ENCODE assay signal across 10 cellular contexts in the genomic region with DNA sequence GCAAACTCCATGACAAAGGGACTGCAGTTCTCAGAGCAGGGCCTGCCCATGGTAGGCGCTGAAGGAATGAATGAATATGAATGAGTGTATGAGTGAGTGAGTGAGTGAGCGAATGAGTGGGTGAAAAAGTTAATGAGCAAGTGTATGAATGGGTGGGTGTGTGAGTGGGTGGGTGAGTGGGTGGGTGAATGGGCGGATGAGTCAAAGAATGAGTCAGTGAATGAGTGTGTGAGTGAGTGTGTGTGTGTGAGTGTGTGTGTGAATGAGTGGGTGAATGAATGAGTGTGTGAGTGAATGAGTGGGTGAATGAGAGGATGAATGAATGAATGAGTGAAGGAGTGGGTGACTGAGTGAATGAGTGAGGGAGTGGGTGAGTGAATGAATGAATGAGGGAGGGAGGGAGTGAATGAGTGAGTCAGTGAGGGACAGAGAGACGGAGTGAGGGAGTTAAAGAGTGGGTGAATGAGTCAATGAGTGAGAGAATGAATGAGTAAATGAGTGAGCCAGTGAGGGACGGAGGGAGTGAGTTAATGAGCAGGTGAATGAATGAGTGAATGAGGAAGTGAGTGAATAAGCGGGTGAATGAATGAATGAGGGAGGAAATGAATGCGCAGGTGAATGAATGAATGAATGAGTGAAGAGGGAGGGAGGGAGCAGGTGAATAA. TPM values are rescaled to one million over a fixed set of nuclear protein-coding genes. Genes with fewer than 3 reads are reported as not detected.
A peak's percentile ranks its signal among the peaks of the same experiment; 100 is the strongest.
DNase-seq lines count a peak whose midpoint lies in the region; ATAC-seq, FAIRE-seq and TF ChIP-seq lines count a peak whose summit lies in the region.
"Had no signal": no experiment of that assay in that cellular context is flagged by ENCODE, and none has a peak within 500 bp of the region (broad histone marks: within the 10 kb centered on the region; RNA-seq: fewer than 3 reads in every experiment).

No MANE protein-coding gene starts in this region.

- in situ Hi-C loops in HepG2 (cut with HindIII; ENCODE audit: extremely low pct_ligation_motif_present, low pct_unique_long_range_greater_than_20kb) = loop anchor here (5.0 kb wide), 1 partner anchor 553 kb away; no protein-coding TSS in a partner anchor

- H3K4me3 ChIP-seq in HepG2 (replicated peaks in 1 of 3; ENCODE audit: insufficient read depth in 1 of 3, low read depth in 2 of 3, low read length in 3 of 3) (peak overlapping the region in 1 of 3 experiments; percentile 56; a peak in 1 of 6 replicates), right lobe of liver (no peak overlapping the region), iPS-18a (ENCODE audit: low read length) (peak overlapping the region; percentile 44), suprapubic skin (peak overlapping the region; percentile 3)

- intact Hi-C loops in HepG2 (cut with micrococcal nuclease; ENCODE audit: unreplicated experiment) (no loop called here), right lobe of liver (cut with DNase I) (loop anchor here (5.0 kb wide), 2 partner anchors 553 to 558 kb away; no protein-coding TSS in a partner anchor)

- no peak for TF ChIP-seq CTCF in HepG2 (CRISPR knock-in tag; IDR thresholded peaks at IDR 0.05)
- no peak for TF ChIP-seq CTCF in right lobe of liver (IDR thresholded peaks at IDR 0.05)
- TF ChIP-seq CTCF in suprapubic skin (IDR thresholded peaks at IDR 0.05) = no peak

- H3K27me3 ChIP-seq in HepG2 (ENCODE audit: control insufficient read depth in 1 of 2, insufficient read depth in 2 of 2, low read length in 2 of 2) = peaks cover 8 to 44% of the 10 kb centered on the region in 2 experiments; a peak in 4 of 5 replicates
- no peaks in the 10 kb centered on the region for H3K27me3 ChIP-seq in right lobe of liver
- peaks cover 16% of the 10 kb centered on the region for H3K27me3 ChIP-seq in iPS-18a (ENCODE audit: control insufficient read depth, insufficient read depth, low read length)
- peaks cover 11% of the 10 kb centered on the region for H3K27me3 ChIP-seq in suprapubic skin

- no peak for TF ChIP-seq EP300 in HepG2 (IDR thresholded peaks at IDR 0.05; ENCODE audit: low read depth in 2 of 2, low read length in 2 of 2)
- TF ChIP-seq EP300 in HepG2 (CRISPR knock-in tag; IDR thresholded peaks at IDR 0.05; ENCODE audit: borderline replicate concordance) = no peak
- no peak for TF ChIP-seq EP300 in suprapubic skin (IDR thresholded peaks at IDR 0.05)

- ATAC-seq in HepG2 (no peak), right lobe of liver (no peak), GM18868 (IDR thresholded peaks at IDR 0.05; ENCODE audit: unreplicated experiment) (no peak), GM19035 (IDR thresholded peaks at IDR 0.05; ENCODE audit: unreplicated experiment) (no peak)
- ATAC-seq in activated T-cell treated with anti-CD3 and anti-CD28 coated beads, Interleukin-2, amount 50 U/mL, for 4 hours = peak; percentile 84 to 86

- 26% methylated on average over 7 of the region's 7 CpGs for WGBS in HepG2 (ENCODE audit: low lambda C conversion rate)
- WGBS in right lobe of liver (ENCODE audit: insufficient coverage, low coverage, low lambda C conversion rate, missing lambda C conversion rate) = 57% methylated on average over 7 of the region's 7 CpGs
- WGBS in suprapubic skin = 42% methylated on average over 7 of the region's 7 CpGs

- H3K9me3 Mint-ChIP-seq in activated T-cell treated with anti-CD3 and anti-CD28 coated beads, Interleukin-2, amount 50 U/mL, for 4 hours = peaks cover 4% of the 10 kb centered on the region

- H3K4me1 Mint-ChIP-seq in activated T-cell treated with anti-CD3 and anti-CD28 coated beads, Interleukin-2, amount 50 U/mL, for 4 hours (ENCODE audit: low read depth) = peaks cover 11% of the 10 kb centered on the region

- H3K27ac ChIP-seq in HepG2 (ENCODE audit: extremely low read length, insufficient read depth, low read length) (no peak overlapping the region), right lobe of liver (no peak overlapping the region), iPS-18a (ENCODE audit: low read length) (no peak overlapping the region), suprapubic skin (no peak overlapping the region)
- H3K27ac ChIP-seq: VCaP had no signal

- no peak for TF ChIP-seq POLR2A in HepG2 (IDR thresholded peaks at IDR 0.05; ENCODE audit: insufficient read depth in 1 of 2, low read depth in 2 of 2, low read length in 2 of 2)
- no peak for TF ChIP-seq POLR2A in right lobe of liver (IDR thresholded peaks at IDR 0.05)
- TF ChIP-seq POLR2A in suprapubic skin (IDR thresholded peaks at IDR 0.05) = no peak

- CTCF ChIA-PET in HepG2 (lab: Yijun Ruan, JAX; ENCODE audit: low intra/inter-chr PET ratio, low total read pairs) = interaction anchor here (1.4 to 2.0 kb wide), 2 partner anchors 114 to 405 kb away, joined by 8 to 13 read pairs; no protein-coding TSS in a partner anchor

- POLR2A ChIA-PET in HepG2 (lab: Yijun Ruan, JAX) = no interaction called here

- H3K9ac ChIP-seq in HepG2 (ENCODE audit: insufficient read depth, low read depth, low read length) (no peak overlapping the region), iPS-18a (ENCODE audit: low read length) (no peak overlapping the region)

- TF ChIP-seq RAD21 in HepG2 (CRISPR knock-in tag; IDR thresholded peaks at IDR 0.05) = no peak

- no peak for DNase-seq in HepG2 (ENCODE audit: low spot score)
- no peak for DNase-seq in right lobe of liver
- peak; percentile 54 for DNase-seq in activated T-cell treated with anti-CD3 and anti-CD28 coated beads, Interleukin-2, amount 50 U/mL, for 4 hours
- no peak for DNase-seq in suprapubic skin (ENCODE audit: low spot score in 2 of 2)
- DNase-seq in NCI-H2107 (lab: John Stamatoyannopoulos, UW) = no peak

- no peak overlapping the region for H2AFZ ChIP-seq in HepG2 (ENCODE audit: low read length)

- no peaks in the 10 kb centered on the region for H4K20me1 ChIP-seq in HepG2 (ENCODE audit: insufficient read depth, low read length)

- no peaks in the 10 kb centered on the region for H3K9me3 ChIP-seq in HepG2 (ENCODE audit: low read length)
- H3K9me3 ChIP-seq in right lobe of liver = no peaks in the 10 kb centered on the region
- no peaks in the 10 kb centered on the region for H3K9me3 ChIP-seq in iPS-18a (ENCODE audit: control insufficient read depth, low read depth, low read length)
- no peaks in the 10 kb centered on the region for H3K9me3 ChIP-seq in suprapubic skin

- no TSS peak for BruUV-seq in HepG2 (replicated peaks; lab: Mats Ljungman, UMichigan)

- peak overlapping the region; percentile 17 for H3K4me3 Mint-ChIP-seq in activated T-cell treated with anti-CD3 and anti-CD28 coated beads, Interleukin-2, amount 50 U/mL, for 4 hours

- H3K36me3 Mint-ChIP-seq in activated T-cell treated with anti-CD3 and anti-CD28 coated beads, Interleukin-2, amount 50 U/mL, for 4 hours (ENCODE audit: insufficient read depth) = no peaks in the 10 kb centered on the region

- H3K36me3 ChIP-seq in HepG2 (replicated peaks in 1 of 2; ENCODE audit: control insufficient read depth in 1 of 2, insufficient read depth in 2 of 2, low read length in 2 of 2) (no peaks in the 10 kb centered on the region), right lobe of liver (no peaks in the 10 kb centered on the region), iPS-18a (ENCODE audit: control insufficient read depth, low read depth, low read length) (no peaks in the 10 kb centered on the region), suprapubic skin (no peaks in the 10 kb centered on the region)

- no peak for FAIRE-seq in HepG2 (lab: Jason Lieb, UNC)
- FAIRE-seq: D721Med had no signal

- H3K4me1 ChIP-seq in HepG2 (ENCODE audit: insufficient read depth, low read length) (peaks cover 18% of the 10 kb centered on the region), right lobe of liver (no peaks in the 10 kb centered on the region), iPS-18a (ENCODE audit: control insufficient read depth, low read depth, low read length) (no peaks in the 10 kb centered on the region), suprapubic skin (peaks cover 11% of the 10 kb centered on the region)

- peaks cover 7% of the 10 kb centered on the region for H3K27me3 Mint-ChIP-seq in activated T-cell treated with anti-CD3 and anti-CD28 coated beads, Interleukin-2, amount 50 U/mL, for 4 hours (ENCODE audit: low read depth)

- H3K79me2 ChIP-seq in HepG2 (ENCODE audit: insufficient read depth, low read length) = no peaks in the 10 kb centered on the region

- H3K4me2 ChIP-seq in HepG2 (ENCODE audit: low read depth, low read length) = no peak overlapping the region

RNA-seq across cellular contexts. Expression of a gene that starts 11.1 kb away (rescaled TPM):
- total RNA-seq in HepG2 (2016; rRNA removed; fragmentation: Illumina TruSeq; extraction: Trizol) (24.2 and 24.6 TPM in 2 replicates), right lobe of liver (10 to 100 TPM; 13.4 to 27.8 (median 15.6) TPM), suprapubic skin (10 to 100 TPM; 17.5 to 35.6 (median 23.1) TPM)
- 5.9 and 6.6 TPM in 2 replicates for total RNA-seq in HepG2 (2016; cell fraction: cytosol; rRNA removed; fragmentation: Illumina TruSeq; extraction: Trizol; ENCODE audit: low read depth)
- total RNA-seq in HepG2 (2016; cell fraction: insoluble cytoplasmic fraction; rRNA removed; fragmentation: Illumina TruSeq; extraction: Trizol) = 24.5 and 25.5 TPM in 2 replicates
- 14.7 and 15.5 TPM in 2 replicates for total RNA-seq in HepG2 (2016; cell fraction: membrane; rRNA removed; fragmentation: Illumina TruSeq; extraction: Trizol)
- 12.8 and 13.9 TPM in 2 replicates for total RNA-seq in HepG2 (2016; cell fraction: nucleus; rRNA removed; fragmentation: Illumina TruSeq; extraction: Trizol)
- 11.1 and 17.7 TPM in 2 replicates for polyA plus RNA-seq in HepG2 (2011; rRNA removed)
- polyA plus RNA-seq in HepG2 (2011; cell fraction: cytosol; rRNA removed) = 14.2 and 21.6 TPM in 2 replicates
- polyA plus RNA-seq in HepG2 (2011; cell fraction: nucleus; rRNA removed) = 31.7 and 32.3 TPM in 2 replicates
- 10.1 and 14.6 TPM in 2 replicates for polyA plus RNA-seq in HepG2 (2012)
- 8.4 and 9.7 TPM in 2 replicates for polyA plus RNA-seq in HepG2 (2016; cell fraction: cytosol; fragmentation: Illumina TruSeq; extraction: Trizol; ENCODE audit: low read depth)
- 42.4 and 45.1 TPM in 2 replicates for polyA plus RNA-seq in HepG2 (2016; cell fraction: insoluble cytoplasmic fraction; fragmentation: Illumina TruSeq; extraction: Trizol; ENCODE audit: low read depth)
- 14.8 and 17.6 TPM in 2 replicates for polyA plus RNA-seq in HepG2 (2016; cell fraction: membrane; fragmentation: Illumina TruSeq; extraction: Trizol; ENCODE audit: low read depth)
- 34.7 and 37.8 TPM in 2 replicates for polyA plus RNA-seq in HepG2 (2016; cell fraction: nucleus; fragmentation: Illumina TruSeq; extraction: Trizol; ENCODE audit: insufficient read depth, low read depth)
- polyA minus RNA-seq in HepG2 (2011; rRNA and poly(A)+ RNA removed; ENCODE audit: low replicate concordance) = 6.7 and 18.8 TPM in 2 replicates
- 8.2 and 11.1 TPM in 2 replicates for polyA minus RNA-seq in HepG2 (2011; cell fraction: cytosol; rRNA and poly(A)+ RNA removed)
- 20.0 and 22.4 TPM in 2 replicates for polyA minus RNA-seq in HepG2 (2011; cell fraction: nucleus; rRNA and poly(A)+ RNA removed)
- 10 to 100 TPM; 35.7 to 42.4 (median 42.1) TPM for total RNA-seq in activated T-cell treated with anti-CD3 and anti-CD28 coated beads, Interleukin-2, amount 50 U/mL, for 4 hours

RNA-seq across cellular contexts. Expression of a gene that starts 54.4 kb away (rescaled TPM):
- 16.3 and 22.5 TPM in 2 replicates for total RNA-seq in HepG2 (2016; rRNA removed; fragmentation: Illumina TruSeq; extraction: Trizol)
- 8.5 and 9.9 TPM in 2 replicates for total RNA-seq in HepG2 (2016; cell fraction: cytosol; rRNA removed; fragmentation: Illumina TruSeq; extraction: Trizol; ENCODE audit: low read depth)
- total RNA-seq in HepG2 (2016; cell fraction: insoluble cytoplasmic fraction; rRNA removed; fragmentation: Illumina TruSeq; extraction: Trizol) = 15.1 and 19.9 TPM in 2 replicates
- total RNA-seq in HepG2 (2016; cell fraction: membrane; rRNA removed; fragmentation: Illumina TruSeq; extraction: Trizol) = 11.6 and 11.8 TPM in 2 replicates
- total RNA-seq in HepG2 (2016; cell fraction: nucleus; rRNA removed; fragmentation: Illumina TruSeq; extraction: Trizol) = 15.9 and 21.1 TPM in 2 replicates
- polyA plus RNA-seq in HepG2 (2011; rRNA removed) = 24.0 and 29.8 TPM in 2 replicates
- 14.8 and 22.5 TPM in 2 replicates for polyA plus RNA-seq in HepG2 (2011; cell fraction: cytosol; rRNA removed)
- 101 and 122 TPM in 2 replicates for polyA plus RNA-seq in HepG2 (2011; cell fraction: nucleus; rRNA removed)
- polyA plus RNA-seq in HepG2 (2012) = 34.4 and 34.9 TPM in 2 replicates
- 3.9 and 4.4 TPM in 2 replicates for polyA plus RNA-seq in HepG2 (2016; cell fraction: cytosol; fragmentation: Illumina TruSeq; extraction: Trizol; ENCODE audit: low read depth)
- polyA plus RNA-seq in HepG2 (2016; cell fraction: insoluble cytoplasmic fraction; fragmentation: Illumina TruSeq; extraction: Trizol; ENCODE audit: low read depth) = 14.7 and 22.4 TPM in 2 replicates
- polyA plus RNA-seq in HepG2 (2016; cell fraction: membrane; fragmentation: Illumina TruSeq; extraction: Trizol; ENCODE audit: low read depth) = 6.8 and 8.2 TPM in 2 replicates
- polyA plus RNA-seq in HepG2 (2016; cell fraction: nucleus; fragmentation: Illumina TruSeq; extraction: Trizol; ENCODE audit: insufficient read depth, low read depth) = 38.9 and 40.0 TPM in 2 replicates
- polyA minus RNA-seq in HepG2 (2011; rRNA and poly(A)+ RNA removed; ENCODE audit: low replicate concordance) = 6.9 and 34.6 TPM in 2 replicates
- polyA minus RNA-seq in HepG2 (2011; cell fraction: cytosol; rRNA and poly(A)+ RNA removed) = 19.5 and 20.5 TPM in 2 replicates
- polyA minus RNA-seq in HepG2 (2011; cell fraction: nucleus; rRNA and poly(A)+ RNA removed) = 51.2 and 56.7 TPM in 2 replicates
- 100 to 1,000 TPM in 1 of 6 experiments, 10 to 100 TPM in 5; 46.6 to 139 (median 63.3) TPM for total RNA-seq in right lobe of liver
- 1 to 10 TPM; 4.7 to 9.2 (median 7.4) TPM for total RNA-seq in activated T-cell treated with anti-CD3 and anti-CD28 coated beads, Interleukin-2, amount 50 U/mL, for 4 hours
- total RNA-seq in suprapubic skin = 100 to 1,000 TPM; 214 to 283 (median 260) TPM

Comparison
In these comparisons a context has a peak if more than half of its experiments do, and no peak if none do; other contexts are left out.
1. ATAC-seq: peak in activated T-cell treated with anti-CD3 and anti-CD28 coated beads, Interleukin-2, amount 50 U/mL, for 4 hours (2 of 2); none in HepG2 (single experiment), right lobe of liver (0 of 4), GM18868 (single experiment) and GM19035 (single experiment).
2. H3K4me3 ChIP-seq: peak in iPS-18a (single experiment) and suprapubic skin (single experiment); none in right lobe of liver (0 of 3).